Comparison of ENCODE assay signal across 11 cellular contexts in genomic region chr21:15001773-15002647, GRCh38.
DNase-seq lines count a peak whose midpoint lies in the region; ATAC-seq and TF ChIP-seq lines count a peak whose summit lies in the region.
"Had no signal": no experiment of that assay in that cellular context is flagged by ENCODE, and none has a peak within 500 bp of the region (broad histone marks: within the 10 kb centered on the region; RNA-seq: fewer than 3 reads in every experiment).

No MANE protein-coding gene starts in this region.

- H3K9me3 ChIP-seq in T-helper 17 cell (ENCODE audit: control insufficient read depth, low read length, poor library complexity, severe bottlenecking): no peaks in the 10 kb centered on the region
- H3K9me3 ChIP-seq: MG63 had no signal

- H3K36me3 Mint-ChIP-seq in progenitor cell of endocrine pancreas (ENCODE audit: insufficient read depth): peaks cover 7% of the 10 kb centered on the region
- peaks cover 3% of the 10 kb centered on the region for H3K36me3 Mint-ChIP-seq in T-helper 17 cell (ENCODE audit: low read depth)

- peak; percentile 30 for DNase-seq in NCI-H146 treated with DMSO at 0.1 percent for 48 hours (lab: John Stamatoyannopoulos, UW; ENCODE audit: unreplicated experiment)
- DNase-seq in progenitor cell of endocrine pancreas (ENCODE audit: low spot score, unreplicated experiment): no peak
- no peak for DNase-seq in T-helper 17 cell
- no peak for DNase-seq in SIG-M5 treated with dmso at 0.1 percent for 504 hours (lab: John Stamatoyannopoulos, UW; ENCODE audit: unreplicated experiment)
- DNase-seq in AG20443 (ENCODE audit: low spot score): no peak
- DNase-seq: erythroblast, MG63 had no signal

- no peaks in the 10 kb centered on the region for H3K9me3 Mint-ChIP-seq in progenitor cell of endocrine pancreas (ENCODE audit: low read depth)
- H3K9me3 Mint-ChIP-seq: neural crest cell had no signal

- no peak for TF ChIP-seq CTCF in progenitor cell of endocrine pancreas (IDR thresholded peaks at IDR 0.05; ENCODE audit: unreplicated experiment)

- H3K4me1 Mint-ChIP-seq in progenitor cell of endocrine pancreas (ENCODE audit: low read depth): peaks cover 55% of the 10 kb centered on the region
- peaks cover 26% of the 10 kb centered on the region for H3K4me1 Mint-ChIP-seq in T-helper 17 cell

- H3K4me3 Mint-ChIP-seq in progenitor cell of endocrine pancreas (ENCODE audit: low read depth): no peak overlapping the region
- H3K4me3 Mint-ChIP-seq in T-helper 17 cell: no peak overlapping the region
- H3K4me3 Mint-ChIP-seq: neural crest cell had no signal

- no peaks in the 10 kb centered on the region for H3K27me3 Mint-ChIP-seq in progenitor cell of endocrine pancreas
- H3K27me3 Mint-ChIP-seq in T-helper 17 cell: no peaks in the 10 kb centered on the region

- H3K27ac Mint-ChIP-seq in progenitor cell of endocrine pancreas: peak overlapping the region; percentile 37
- H3K27ac Mint-ChIP-seq in T-helper 17 cell: no peak overlapping the region

- peak; percentile 83 for ATAC-seq in GM18909 (IDR thresholded peaks at IDR 0.05; ENCODE audit: poor library complexity, unreplicated experiment)
- ATAC-seq in HG02763 (IDR thresholded peaks at IDR 0.05; ENCODE audit: unreplicated experiment): peak; percentile 87
- ATAC-seq in GM18520 (IDR thresholded peaks at IDR 0.05; ENCODE audit: unreplicated experiment): no peak
- ATAC-seq in T-helper 17 cell: no peak

Comparison
In these comparisons a context has a peak if more than half of its experiments do, and no peak if none do; other contexts are left out.
1. ATAC-seq: peak in GM18909 (single experiment) and HG02763 (single experiment); none in GM18520 (single experiment) and T-helper 17 cell (single experiment).